1 cellular context compared by ENCODE assay signal in genomic region chr14:103862393-103862782, GRCh38.
TF ChIP-seq lines count a peak whose summit lies in the region.

No MANE protein-coding gene starts in this region.

TF ChIP-seq in GM23338, 12 proteins besides CTCF, POLR2A, EP300 and RAD21:
- no peak for TF ChIP-seq REST (IDR thresholded peaks at IDR 0.05; ENCODE audit: unreplicated experiment)
- no peak for TF ChIP-seq ZNF114 (CRISPR knock-in tag; IDR thresholded peaks at IDR 0.05)
- no peak for TF ChIP-seq ETS1 (IDR thresholded peaks at IDR 0.05)
- TF ChIP-seq ZNF462 (CRISPR knock-in tag; IDR thresholded peaks at IDR 0.05): no peak
- TF ChIP-seq NANOG (IDR thresholded peaks at IDR 0.05; ENCODE audit: borderline replicate concordance): no peak
- no peak for TF ChIP-seq JUNB (IDR thresholded peaks at IDR 0.05; ENCODE audit: unreplicated experiment)
- no peak for TF ChIP-seq EZH2phosphoT487 (IDR thresholded peaks at IDR 0.05; ENCODE audit: unreplicated experiment)
- no peak for TF ChIP-seq EZH2 (IDR thresholded peaks at IDR 0.05; ENCODE audit: low read depth, unreplicated experiment)
- no peak for TF ChIP-seq CREB1 (CRISPR knock-in tag; IDR thresholded peaks at IDR 0.05; ENCODE audit: low read depth)
- no peak for TF ChIP-seq POLR2AphosphoS5 (IDR thresholded peaks at IDR 0.05; ENCODE audit: low read depth)
